Comparison of ENCODE assay signal across 8 cellular contexts in the genomic region with DNA sequence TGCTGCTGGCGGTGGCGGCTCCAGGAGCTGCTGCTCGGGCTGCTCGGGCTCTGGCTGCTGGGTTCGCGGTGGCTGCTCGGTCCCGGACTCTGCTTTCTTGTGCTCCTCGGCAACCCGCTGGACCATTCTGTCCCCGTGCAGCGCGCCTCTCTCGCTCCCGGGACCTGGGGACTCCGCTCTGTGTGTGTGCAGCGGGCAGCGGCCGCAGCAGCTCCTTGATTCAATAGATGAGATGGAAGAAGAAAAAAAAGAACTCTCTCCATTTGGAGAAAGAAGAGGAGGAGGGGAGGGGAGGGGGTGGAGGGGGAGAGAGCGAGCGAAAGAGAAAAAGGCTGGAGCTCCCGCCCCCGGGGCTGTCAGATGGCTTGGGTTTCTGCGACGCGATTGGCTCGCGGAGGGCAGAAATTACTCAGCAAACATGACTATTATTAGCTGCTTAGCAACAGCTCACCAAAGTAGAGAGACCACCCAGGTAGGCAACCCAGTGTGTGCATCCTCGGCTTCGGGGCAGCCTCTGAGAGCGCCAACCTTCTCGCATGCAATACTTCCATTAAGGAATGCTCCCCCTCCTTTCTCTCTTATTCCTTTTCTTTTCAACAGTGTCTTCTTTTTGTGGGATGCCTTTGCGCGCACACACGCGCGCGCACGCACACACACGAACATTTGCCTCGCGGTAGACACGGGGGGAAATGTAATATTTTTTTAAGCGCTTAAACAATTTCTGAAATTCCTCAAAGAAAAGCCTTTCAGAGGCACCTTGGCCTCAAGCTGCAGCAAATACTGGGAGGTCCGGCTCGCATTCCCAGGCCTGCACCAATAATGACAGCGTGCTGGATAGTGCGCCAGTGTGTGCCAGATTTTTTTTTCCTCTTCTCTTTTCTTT. TPM values are rescaled to one million over a fixed set of nuclear protein-coding genes. Genes with fewer than 3 reads are reported as not detected.
A peak's percentile ranks its signal among the peaks of the same experiment; 100 is the strongest.
DNase-seq lines count a peak whose midpoint lies in the region; ATAC-seq and TF ChIP-seq lines count a peak whose summit lies in the region.

No MANE protein-coding gene starts in this region.

- H3K9me3 Mint-ChIP-seq in activated naive CD4-positive, alpha-beta T cell treated with anti-CD3 and anti-CD28 coated beads, Interleukin-2, amount 50 U/mL, for 72 hours, result no peaks in the 10 kb centered on the region

- H3K4me1 ChIP-seq in neuron (ENCODE audit: insufficient read depth, low read length), result peaks cover 37% of the 10 kb centered on the region
- peaks cover 26% of the 10 kb centered on the region for H3K4me1 ChIP-seq in upper lobe of right lung

- peaks cover 10 to 11% of the 10 kb centered on the region in 2 donors for H3K36me3 Mint-ChIP-seq in activated naive CD4-positive, alpha-beta T cell treated with anti-CD3 and anti-CD28 coated beads, Interleukin-2, amount 50 U/mL, for 72 hours

- H3K27me3 ChIP-seq in MG63 (no peaks in the 10 kb centered on the region), neuron (ENCODE audit: insufficient read depth, low read length) (no peaks in the 10 kb centered on the region), upper lobe of right lung (no peaks in the 10 kb centered on the region)

- peak overlapping the region; percentile 86 for H3K27ac ChIP-seq in upper lobe of right lung

- intact Hi-C loops in upper lobe of right lung (cut with DNase I), result loop anchor here (10.0 kb wide), 1 partner anchor 164 kb away; no protein-coding TSS in a partner anchor

- ATAC-seq in GM21723 (IDR thresholded peaks at IDR 0.05; ENCODE audit: unreplicated experiment), result peak; percentile 37
- peak; percentile 3 to 42 for ATAC-seq in activated naive CD4-positive, alpha-beta T cell treated with anti-CD3 and anti-CD28 coated beads, Interleukin-2, amount 50 U/mL, for 72 hours
- peak; percentile 12 for ATAC-seq in upper lobe of right lung

- DNase-seq in DMS 273 treated with DMSO at 0.1 percent for 48 hours (lab: John Stamatoyannopoulos, UW), result peak; percentile 89
- DNase-seq in MG63, result peak; percentile 85
- DNase-seq in activated naive CD4-positive, alpha-beta T cell treated with anti-CD3 and anti-CD28 coated beads, Interleukin-2, amount 50 U/mL, for 72 hours (ENCODE audit: low spot score in 2 of 2), result peak in 1 of 2 donors; percentile 57
- peak; percentile 54 for DNase-seq in germinal center (ENCODE audit: low spot score)
- DNase-seq in upper lobe of right lung, result peak; percentile 84

- peak; percentile 52 for TF ChIP-seq POLR2A in Raji (IDR thresholded peaks at IDR 0.05; ENCODE audit: insufficient read depth, low read depth, low read length)

- no peak for TF ChIP-seq CTCF in upper lobe of right lung (IDR thresholded peaks at IDR 0.05)

- H3K36me3 ChIP-seq in MG63 (no peaks in the 10 kb centered on the region), neuron (ENCODE audit: insufficient read depth, low read length) (peaks cover 30% of the 10 kb centered on the region), upper lobe of right lung (no peaks in the 10 kb centered on the region)

- H3K4me3 ChIP-seq in MG63, result peak overlapping the region; percentile 73
- peak overlapping the region; percentile 99 for H3K4me3 ChIP-seq in neuron (ENCODE audit: low read length)
- peak overlapping the region; percentile 89 for H3K4me3 ChIP-seq in upper lobe of right lung

- no peak overlapping the region for H2AFZ ChIP-seq in neuron (ENCODE audit: low read depth, low read length)

- peak overlapping the region in 1 of 2 donors; percentile 68 for H3K27ac Mint-ChIP-seq in activated naive CD4-positive, alpha-beta T cell treated with anti-CD3 and anti-CD28 coated beads, Interleukin-2, amount 50 U/mL, for 72 hours

- H3K9me3 ChIP-seq in MG63 (no peaks in the 10 kb centered on the region), neuron (ENCODE audit: low read length) (no peaks in the 10 kb centered on the region), upper lobe of right lung (no peaks in the 10 kb centered on the region)

RNA-seq across cellular contexts. Expression of a gene that starts 7.6 kb away (rescaled TPM):
- total RNA-seq in MG63 (2014; rRNA removed; shearing (Covaris generic); ENCODE audit: low replicate concordance), result 2.0 and 2.4 TPM in 2 replicates
- total RNA-seq in activated naive CD4-positive, alpha-beta T cell treated with anti-CD3 and anti-CD28 coated beads, Interleukin-2, amount 50 U/mL, for 72 hours, result 1 to 10 TPM; 2.7 to 7.9 TPM
- 25.9 TPM for total RNA-seq in upper lobe of right lung
